15 cellular contexts compared by ENCODE assay signal in genomic region chr2:55327470-55328230, GRCh38. TPM values are rescaled to one million over a fixed set of nuclear protein-coding genes. Genes with fewer than 3 reads are reported as not detected.
DNase-seq lines count a peak whose midpoint lies in the region; ATAC-seq, FAIRE-seq and TF ChIP-seq lines count a peak whose summit lies in the region.
"Had no signal": no experiment of that assay in that cellular context is flagged by ENCODE, and none has a peak within 500 bp of the region (broad histone marks: within the 10 kb centered on the region; RNA-seq: fewer than 3 reads in every experiment).

No MANE protein-coding gene starts in this region.

- no peaks in the 10 kb centered on the region for H4K20me1 ChIP-seq in GM12878 (ENCODE audit: control insufficient read depth, insufficient read depth)
- H4K20me1 ChIP-seq: BLaER1 had no signal

- no peak overlapping the region for H2AFZ ChIP-seq in GM12878 (ENCODE audit: control insufficient read depth, low read depth, low read length)

- SMC1A ChIA-PET in GM12878 (lab: Charles Lee; ENCODE audit: uncharacterized antibody, unreplicated experiment): no interaction called here

- 88% methylated on average over 3 of the region's 3 CpGs for WGBS in A549 (ENCODE audit: missing lambda C conversion rate)
- 95% methylated on average over 3 of the region's 3 CpGs for WGBS in GM12878 (ENCODE audit: insufficient coverage, insufficient replicate concordance, low lambda C conversion rate, missing lambda C conversion rate)
- whole genome bisulfite sequencing in small intestine, 3 donors: 24 to 61% (median 39%) methylated on average over 3 of the region's 3 CpGs
- 92 to 94% methylated on average over 3 of the region's 3 CpGs for WGBS in thyroid gland, 2 donors

- ATAC-seq in A549 (no peak), GM12878 (no peak), omental fat pad (ENCODE audit: low FRiP score) (no peak)
- ATAC-seq: HepG2 had no signal

- no peak for TF ChIP-seq CTCF in A549 (IDR thresholded peaks at IDR 0.05)
- TF ChIP-seq CTCF in GM12878 (IDR thresholded peaks at IDR 0.05 in 2 of 3, conservative IDR thresholded peaks at IDR 0.05 in 1 of 3; ENCODE audit: control insufficient read depth in 2 of 3, extremely low read depth in 1 of 3, insufficient read depth in 1 of 3, low read depth in 3 of 3, low read length in 3 of 3): no peak
- no peak for TF ChIP-seq CTCF in omental fat pad (IDR thresholded peaks at IDR 0.05)
- no peak for TF ChIP-seq CTCF in thyroid gland (IDR thresholded peaks at IDR 0.05)

- intact Hi-C loops in GM12878 (cut with micrococcal nuclease; ENCODE audit: unreplicated experiment): no loop called here
- intact Hi-C loops in thyroid gland (cut with DNase I): no loop called here

- peaks cover 0 to 4% of the 10 kb centered on the region in 2 experiments; a peak in 1 of 4 replicates for H3K36me3 ChIP-seq in GM12878 (ENCODE audit: control insufficient read depth in 2 of 2, insufficient read depth in 2 of 2, low read length in 1 of 2)
- no peaks in the 10 kb centered on the region for H3K36me3 ChIP-seq in small intestine (ENCODE audit: control insufficient read depth in 2 of 2, insufficient read depth in 2 of 2, low read length in 2 of 2)
- peaks cover 0 to 5% of the 10 kb centered on the region in 2 donors for H3K36me3 ChIP-seq in thyroid gland

- DNase-seq in A549 (ENCODE audit: low read depth in 1 of 2, low spot score in 1 of 2): no peak
- no peak for DNase-seq in HTR-8/SVneo (ENCODE audit: insufficient read length, low spot score)
- DNase-seq in GM12878 (ENCODE audit: low read depth, low spot score): no peak
- peak; percentile 12 for DNase-seq in small intestine
- no peak for DNase-seq in activated CD8-positive, alpha-beta memory T cell treated with anti-CD3 and anti-CD28 coated beads, Interleukin-2, amount 50 U/mL, for 48 hours
- DNase-seq in omental fat pad (ENCODE audit: low spot score): no peak
- no peak for DNase-seq in thyroid gland
- DNase-seq: CD4-positive, alpha-beta memory T cell; DMS153; DMS79; GDM1; GOT3; H9 had no signal

- RAD21 ChIA-PET in GM12878 (lab: Charles Lee; ENCODE audit: unreplicated experiment): no interaction called here

- H3K4me3 ChIP-seq in A549 (no peak overlapping the region), GM12878 (no peak overlapping the region), small intestine (ENCODE audit: low read depth in 1 of 2, low read length in 2 of 2) (no peak overlapping the region), thyroid gland (replicated peaks in 1 of 3) (no peak overlapping the region)
- H3K4me3 ChIP-seq: BLaER1 had no signal

- POLR2A ChIA-PET in A549 (lab: Yijun Ruan, JAX) (no interaction called here), GM12878 (lab: Charles Lee) (no interaction called here)

- FAIRE-seq in A549 (lab: Jason Lieb, UNC) (peak; percentile 72), HTR-8/SVneo (lab: Jason Lieb, UNC) (peak; percentile 36), GM12878 (lab: Jason Lieb, UNC) (peak; percentile 65), small intestine (lab: Jason Lieb, UNC) (no peak)
- FAIRE-seq: HepG2 had no signal

- TF ChIP-seq EP300 in A549 (IDR thresholded peaks at IDR 0.05): no peak
- TF ChIP-seq EP300 in GM12878 (IDR thresholded peaks at IDR 0.05; ENCODE audit: borderline replicate concordance in 1 of 2, control insufficient read depth in 1 of 2, low read depth in 2 of 2, low read length in 2 of 2): no peak

- BruUV-seq in GM12878 (replicated peaks; lab: Mats Ljungman, UMichigan): no TSS peak

- in situ Hi-C loops in GM12878 (cut with MboI): no loop called here

- TF ChIP-seq POLR2A in A549 (IDR thresholded peaks at IDR 0.05; ENCODE audit: low read length) (no peak), GM12878 (IDR thresholded peaks at IDR 0.05; ENCODE audit: low read depth, low read length) (no peak), thyroid gland (IDR thresholded peaks at IDR 0.05) (no peak)

- CTCF ChIA-PET in A549 (lab: Yijun Ruan, JAX) (interaction anchor here (0.6 to 1.6 kb wide), 3 partner anchors 17 to 51 kb away, joined by 3 to 4 read pairs (median 3); no protein-coding TSS in a partner anchor), GM12878 (lab: Yijun Ruan, JAX) (no interaction called here)

- H3K79me2 ChIP-seq in GM12878 (ENCODE audit: control insufficient read depth, insufficient read depth, low read length): no peaks in the 10 kb centered on the region

- no peak for TF ChIP-seq RAD21 in A549 (conservative IDR thresholded peaks at IDR 0.05 in 1 of 2, IDR thresholded peaks at IDR 0.05 in 1 of 2)
- TF ChIP-seq RAD21 in GM12878 (IDR thresholded peaks at IDR 0.05; ENCODE audit: insufficient read depth, low read depth, low read length): no peak

- H3K9me3 ChIP-seq in A549 (0 out of 3 replicates have a peak, but pooled peaks cover 6% of the 10 kb centered on the region), GM12878 (replicated peaks; ENCODE audit: control insufficient read depth, insufficient read depth, low read length) (peaks cover 1% of the 10 kb centered on the region; the same call in 1 of the 3 replicates), small intestine (ENCODE audit: control insufficient read depth, low read depth) (no peaks in the 10 kb centered on the region), thyroid gland (no peaks in the 10 kb centered on the region)

- H3K4me2 ChIP-seq in A549: no peak overlapping the region
- H3K4me2 ChIP-seq in GM12878 (ENCODE audit: control insufficient read depth, insufficient read depth): no peak overlapping the region
- H3K4me2 ChIP-seq: BLaER1 had no signal

- H3K27ac ChIP-seq in A549 (no peak overlapping the region), GM12878 (ENCODE audit: control insufficient read depth, insufficient read depth) (no peak overlapping the region), small intestine (ENCODE audit: low read depth in 1 of 2, low read length in 1 of 2) (no peak overlapping the region), thyroid gland (no peak overlapping the region)
- H3K27ac ChIP-seq: BLaER1 had no signal

- H3K9ac ChIP-seq in GM12878 (ENCODE audit: control insufficient read depth, insufficient read depth, low read length): no peak overlapping the region
- H3K9ac ChIP-seq: BLaER1 had no signal

- H3K27me3 ChIP-seq in GM12878 (replicated peaks in 1 of 2; ENCODE audit: control insufficient read depth in 2 of 2, insufficient read depth in 2 of 2, low read length in 1 of 2): no peaks in the 10 kb centered on the region
- H3K27me3 ChIP-seq in small intestine (ENCODE audit: control insufficient read depth in 2 of 2, insufficient read depth in 2 of 2, low read length in 2 of 2): no peaks in the 10 kb centered on the region
- no peaks in the 10 kb centered on the region for H3K27me3 ChIP-seq in thyroid gland
- H3K27me3 ChIP-seq: BLaER1 had no signal

- H3K4me1 ChIP-seq in A549 (no peaks in the 10 kb centered on the region), GM12878 (ENCODE audit: control insufficient read depth, insufficient read depth, low read length) (no peaks in the 10 kb centered on the region), small intestine (ENCODE audit: control insufficient read depth in 2 of 2, insufficient read depth in 1 of 2, low read depth in 1 of 2, low read length in 1 of 2) (no peaks in the 10 kb centered on the region), thyroid gland (no peaks in the 10 kb centered on the region)
- H3K4me1 ChIP-seq: BLaER1 had no signal

TF ChIP-seq in A549, 52 proteins besides CTCF, POLR2A, EP300 and RAD21 (continues in another document):
- no peak for TF ChIP-seq ELK1 (IDR thresholded peaks at IDR 0.05; ENCODE audit: low read depth, low read length)

RNA-seq across cellular contexts. Expression of gene MTIF2, which starts 58.6 kb away (rescaled TPM):
- 55.3 and 91.6 TPM in 2 replicates for polyA plus RNA-seq in A549 (2011; rRNA removed)
- 19.6 and 21.6 TPM in 2 replicates for polyA plus RNA-seq in A549 (2012; cell fraction: cytosol; rRNA removed)
- 18.6 and 20.7 TPM in 2 replicates for polyA plus RNA-seq in A549 (2012; cell fraction: nucleus; rRNA removed)
- polyA plus RNA-seq in A549 (2017; fragmentation: RNase III; extraction: RNeasy Plus Mini Kit Qiagen cat#74134 plus additional on column Dnase treatment): 47.2 to 54.1 TPM (median 48.7 TPM) in 3 replicates
- 45.4 TPM in 2 replicates for polyA minus RNA-seq in A549 (2011; rRNA and poly(A)+ RNA removed)
- 54.4 and 61.4 TPM in 2 replicates for total RNA-seq in GM12878 (2013; cell fraction: nucleolus; rRNA removed)
- 34.2 and 38.5 TPM in 2 replicates for total RNA-seq in GM12878 (2014; rRNA removed)
- 62.1 and 63.7 TPM in 2 replicates for total RNA-seq in GM12878 (2014; rRNA removed; fragmentation: Illumina TruSeq; extraction: Trizol)
- 33.4 and 34.1 TPM in 2 replicates for total RNA-seq in GM12878 (2021)
- polyA plus RNA-seq in GM12878 (2011; ENCODE audit: low read depth): 19.3 TPM
- polyA plus RNA-seq in GM12878 (2011; rRNA removed): 40.8 and 65.5 TPM in 2 replicates
- 16.3 and 17.6 TPM in 2 replicates for polyA plus RNA-seq in GM12878 (2011; cell fraction: cytosol; rRNA removed)
- polyA plus RNA-seq in GM12878 (2011; cell fraction: nucleus; rRNA removed): 37.9 and 42.0 TPM in 2 replicates
- polyA plus RNA-seq in GM12878 (2012): 26.4 and 33.0 TPM in 2 replicates
- polyA plus RNA-seq in GM12878 (2014; fragmentation: Illumina TruSeq; extraction: Trizol): 50.2 and 57.4 TPM in 2 replicates
- 10 to 100 TPM; 26.4 to 39.2 TPM for polyA plus RNA-seq in GM12878 (2014; fragmentation: Nextera tagmentation; extraction: Ambion mirVana)
- 25.5 and 30.9 TPM in 2 replicates for polyA plus RNA-seq in GM12878 (2014; rRNA removed)
- 10 to 100 TPM; 45.4 to 46.1 TPM for polyA plus RNA-seq in GM12878 (2016; fragmentation: Nextera tagmentation; extraction: Ambion mirVana)
- polyA minus RNA-seq in GM12878 (2011; rRNA and poly(A)+ RNA removed): 53.5 and 57.6 TPM in 2 replicates
- polyA minus RNA-seq in GM12878 (2011; cell fraction: cytosol; rRNA and poly(A)+ RNA removed): 16.6 and 21.8 TPM in 2 replicates
- polyA minus RNA-seq in GM12878 (2011; cell fraction: nucleus; rRNA and poly(A)+ RNA removed): 45.0 and 56.9 TPM in 2 replicates
- polyA plus RNA-seq in small intestine: 10 to 100 TPM; 20.0 to 36.2 (median 30.0) TPM
- 10 to 100 TPM; 21.5 to 25.3 (median 22.9) TPM for total RNA-seq in omental fat pad
- 10 to 100 TPM; 19.6 to 33.5 (median 27.8) TPM for total RNA-seq in thyroid gland
